Comparison of ENCODE assay signal across 9 cellular contexts in the genomic region with DNA sequence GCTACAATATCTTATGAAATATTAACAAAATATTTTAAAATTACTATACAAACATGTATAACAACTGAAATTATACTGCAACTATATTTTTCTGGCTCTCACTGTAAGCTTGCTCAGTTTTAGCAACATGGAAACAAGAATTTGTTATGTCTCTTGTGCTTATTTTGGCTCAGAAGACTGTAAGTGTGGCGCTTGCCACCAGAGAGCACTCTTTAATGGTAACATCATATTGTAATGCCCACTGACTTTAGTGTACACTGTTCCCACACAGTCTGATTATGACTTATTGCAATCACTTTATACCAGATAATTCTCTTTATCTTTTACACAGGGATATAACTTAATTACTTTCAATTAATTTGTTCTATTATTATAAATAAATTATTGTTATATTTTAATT.
DNase-seq lines count a peak whose midpoint lies in the region; ATAC-seq and TF ChIP-seq lines count a peak whose summit lies in the region.
"Had no signal": no experiment of that assay in that cellular context is flagged by ENCODE, and none has a peak within 500 bp of the region (broad histone marks: within the 10 kb centered on the region; RNA-seq: fewer than 3 reads in every experiment).

No MANE protein-coding gene starts in this region.

- TF ChIP-seq CTCF in GM23338 (conservative IDR thresholded peaks at IDR 0.05; ENCODE audit: low read depth in 2 of 2): peak; percentile 55 to 64
- TF ChIP-seq CTCF in cardiac fibroblast (IDR thresholded peaks at IDR 0.05; ENCODE audit: low read depth, low read length): peak; percentile 66
- TF ChIP-seq CTCF in type B pancreatic cell (conservative IDR thresholded peaks at IDR 0.05): peak; percentile 67
- TF ChIP-seq CTCF in upper lobe of left lung (IDR thresholded peaks at IDR 0.05): no peak

- H3K27ac ChIP-seq in GM23338 (ENCODE audit: low read depth) (no peak overlapping the region), upper lobe of left lung (no peak overlapping the region)
- H3K27ac ChIP-seq: thoracic aorta had no signal

- H3K9me3 Mint-ChIP-seq in GM23338 (no peaks in the 10 kb centered on the region), type B pancreatic cell (no peaks in the 10 kb centered on the region)

- H3K27me3 Mint-ChIP-seq in GM23338 (ENCODE audit: insufficient read depth, low read depth, poor library complexity) (no peaks in the 10 kb centered on the region), type B pancreatic cell (no peaks in the 10 kb centered on the region)

- H3K4me3 ChIP-seq in GM23338 (no peak overlapping the region), cardiac fibroblast (replicated peaks in 1 of 2; ENCODE audit: low read depth in 2 of 2, low read length in 2 of 2) (no peak overlapping the region), upper lobe of left lung (no peak overlapping the region)
- H3K4me3 ChIP-seq: thoracic aorta had no signal

- H3K36me3 Mint-ChIP-seq in GM23338 (ENCODE audit: low read depth) (no peaks in the 10 kb centered on the region), type B pancreatic cell (no peaks in the 10 kb centered on the region)

- no peaks in the 10 kb centered on the region for H3F3A ChIP-seq in GM23338 (replicated peaks; ENCODE audit: low read depth)

- H4K20me1 ChIP-seq in GM23338 (replicated peaks; ENCODE audit: insufficient read depth): no peaks in the 10 kb centered on the region

- DNase-seq in DMS53 treated with DMSO at 0.1 percent for 48 hours (lab: John Stamatoyannopoulos, UW; ENCODE audit: unreplicated experiment) (peak; percentile 84), GM23338 (ENCODE audit: low spot score) (peak; percentile 38), NCI-H2081 treated with DMSO at 0.1 percent for 48 hours (lab: John Stamatoyannopoulos, UW) (peak; percentile 30), cardiac fibroblast (ENCODE audit: low read depth in 2 of 2) (peak; percentile 79 to 87), type B pancreatic cell (ENCODE audit: extremely low spot score, unreplicated experiment) (no peak), upper lobe of left lung (no peak), NOMO-1 treated with dmso at 0.1 percent for 144 hours (lab: John Stamatoyannopoulos, UW; ENCODE audit: unreplicated experiment) (no peak), CD1c-positive myeloid dendritic cell (ENCODE audit: extremely low spot score) (no peak)

- H3K4me1 Mint-ChIP-seq in GM23338 (no peaks in the 10 kb centered on the region), type B pancreatic cell (ENCODE audit: unreplicated experiment) (no peaks in the 10 kb centered on the region)

- H3K4me1 ChIP-seq in GM23338 (ENCODE audit: insufficient read depth) (no peaks in the 10 kb centered on the region), upper lobe of left lung (no peaks in the 10 kb centered on the region)

- no peaks in the 10 kb centered on the region for H3K9me2 ChIP-seq in GM23338 (ENCODE audit: insufficient read depth)

- H3K27me3 ChIP-seq in GM23338 (ENCODE audit: insufficient read depth): no peaks in the 10 kb centered on the region
- H3K27me3 ChIP-seq in upper lobe of left lung: no peaks in the 10 kb centered on the region

- no peak for TF ChIP-seq POLR2A in upper lobe of left lung (IDR thresholded peaks at IDR 0.05)

- no peak overlapping the region for H3K27ac Mint-ChIP-seq in GM23338
- no peak overlapping the region for H3K27ac Mint-ChIP-seq in type B pancreatic cell

- 34 to 42% methylated on average over 1 of the region's 1 CpG for WGBS in upper lobe of left lung, 2 donors

- H3K9me3 ChIP-seq in upper lobe of left lung: no peaks in the 10 kb centered on the region
- H3K9me3 ChIP-seq: thoracic aorta had no signal

- no peak overlapping the region for H2AFZ ChIP-seq in GM23338

- H3K79me2 ChIP-seq in GM23338 (replicated peaks; ENCODE audit: insufficient read depth): no peaks in the 10 kb centered on the region

- no peak overlapping the region for H3K4me2 ChIP-seq in GM23338

- no peak for TF ChIP-seq EP300 in upper lobe of left lung (IDR thresholded peaks at IDR 0.05)

- no peaks in the 10 kb centered on the region for H3K36me3 ChIP-seq in GM23338 (ENCODE audit: insufficient read depth)
- no peaks in the 10 kb centered on the region for H3K36me3 ChIP-seq in upper lobe of left lung
- H3K36me3 ChIP-seq: thoracic aorta had no signal

- H3K4me3 Mint-ChIP-seq in GM23338 (no peak overlapping the region), type B pancreatic cell (no peak overlapping the region)

- ATAC-seq in GM23338 (peak; percentile 46), upper lobe of left lung (ENCODE audit: low FRiP score in 2 of 2) (no peak)

TF ChIP-seq in GM23338, 12 proteins besides CTCF, POLR2A, EP300 and RAD21 (continues in another document):
- no peak for TF ChIP-seq CREB1 (CRISPR knock-in tag; IDR thresholded peaks at IDR 0.05; ENCODE audit: low read depth)
- TF ChIP-seq, protein P1, sequence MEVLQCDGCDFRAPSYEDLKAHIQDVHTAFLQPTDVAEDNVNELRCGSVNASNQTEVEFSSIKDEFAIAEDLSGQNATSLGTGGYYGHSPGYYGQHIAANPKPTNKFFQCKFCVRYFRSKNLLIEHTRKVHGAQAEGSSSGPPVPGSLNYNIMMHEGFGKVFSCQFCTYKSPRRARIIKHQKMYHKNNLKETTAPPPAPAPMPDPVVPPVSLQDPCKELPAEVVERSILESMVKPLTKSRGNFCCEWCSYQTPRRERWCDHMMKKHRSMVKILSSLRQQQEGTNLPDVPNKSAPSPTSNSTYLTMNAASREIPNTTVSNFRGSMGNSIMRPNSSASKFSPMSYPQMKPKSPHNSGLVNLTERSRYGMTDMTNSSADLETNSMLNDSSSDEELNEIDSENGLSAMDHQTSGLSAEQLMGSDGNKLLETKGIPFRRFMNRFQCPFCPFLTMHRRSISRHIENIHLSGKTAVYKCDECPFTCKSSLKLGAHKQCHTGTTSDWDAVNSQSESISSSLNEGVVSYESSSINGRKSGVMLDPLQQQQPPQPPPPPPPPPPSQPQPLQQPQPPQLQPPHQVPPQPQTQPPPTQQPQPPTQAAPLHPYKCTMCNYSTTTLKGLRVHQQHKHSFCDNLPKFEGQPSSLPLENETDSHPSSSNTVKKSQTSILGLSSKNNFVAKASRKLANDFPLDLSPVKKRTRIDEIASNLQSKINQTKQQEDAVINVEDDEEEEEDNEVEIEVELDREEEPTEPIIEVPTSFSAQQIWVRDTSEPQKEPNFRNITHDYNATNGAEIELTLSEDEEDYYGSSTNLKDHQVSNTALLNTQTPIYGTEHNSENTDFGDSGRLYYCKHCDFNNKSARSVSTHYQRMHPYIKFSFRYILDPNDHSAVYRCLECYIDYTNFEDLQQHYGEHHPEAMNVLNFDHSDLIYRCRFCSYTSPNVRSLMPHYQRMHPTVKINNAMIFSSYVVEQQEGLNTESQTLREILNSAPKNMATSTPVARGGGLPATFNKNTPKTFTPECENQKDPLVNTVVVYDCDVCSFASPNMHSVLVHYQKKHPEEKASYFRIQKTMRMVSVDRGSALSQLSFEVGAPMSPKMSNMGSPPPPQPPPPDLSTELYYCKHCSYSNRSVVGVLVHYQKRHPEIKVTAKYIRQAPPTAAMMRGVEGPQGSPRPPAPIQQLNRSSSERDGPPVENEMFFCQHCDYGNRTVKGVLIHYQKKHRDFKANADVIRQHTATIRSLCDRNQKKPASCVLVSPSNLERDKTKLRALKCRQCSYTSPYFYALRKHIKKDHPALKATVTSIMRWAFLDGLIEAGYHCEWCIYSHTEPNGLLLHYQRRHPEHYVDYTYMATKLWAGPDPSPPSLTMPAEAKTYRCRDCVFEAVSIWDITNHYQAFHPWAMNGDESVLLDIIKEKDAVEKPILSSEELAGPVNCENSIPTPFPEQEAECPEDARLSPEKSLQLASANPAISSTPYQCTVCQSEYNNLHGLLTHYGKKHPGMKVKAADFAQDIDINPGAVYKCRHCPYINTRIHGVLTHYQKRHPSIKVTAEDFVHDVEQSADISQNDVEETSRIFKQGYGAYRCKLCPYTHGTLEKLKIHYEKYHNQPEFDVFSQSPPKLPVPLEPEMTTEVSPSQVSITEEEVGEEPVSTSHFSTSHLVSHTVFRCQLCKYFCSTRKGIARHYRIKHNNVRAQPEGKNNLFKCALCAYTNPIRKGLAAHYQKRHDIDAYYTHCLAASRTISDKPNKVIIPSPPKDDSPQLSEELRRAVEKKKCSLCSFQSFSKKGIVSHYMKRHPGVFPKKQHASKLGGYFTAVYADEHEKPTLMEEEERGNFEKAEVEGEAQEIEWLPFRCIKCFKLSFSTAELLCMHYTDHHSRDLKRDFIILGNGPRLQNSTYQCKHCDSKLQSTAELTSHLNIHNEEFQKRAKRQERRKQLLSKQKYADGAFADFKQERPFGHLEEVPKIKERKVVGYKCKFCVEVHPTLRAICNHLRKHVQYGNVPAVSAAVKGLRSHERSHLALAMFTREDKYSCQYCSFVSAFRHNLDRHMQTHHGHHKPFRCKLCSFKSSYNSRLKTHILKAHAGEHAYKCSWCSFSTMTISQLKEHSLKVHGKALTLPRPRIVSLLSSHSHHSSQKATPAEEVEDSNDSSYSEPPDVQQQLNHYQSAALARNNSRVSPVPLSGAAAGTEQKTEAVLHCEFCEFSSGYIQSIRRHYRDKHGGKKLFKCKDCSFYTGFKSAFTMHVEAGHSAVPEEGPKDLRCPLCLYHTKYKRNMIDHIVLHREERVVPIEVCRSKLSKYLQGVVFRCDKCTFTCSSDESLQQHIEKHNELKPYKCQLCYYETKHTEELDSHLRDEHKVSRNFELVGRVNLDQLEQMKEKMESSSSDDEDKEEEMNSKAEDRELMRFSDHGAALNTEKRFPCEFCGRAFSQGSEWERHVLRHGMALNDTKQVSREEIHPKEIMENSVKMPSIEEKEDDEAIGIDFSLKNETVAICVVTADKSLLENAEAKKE (CRISPR knock-in tag; IDR thresholded peaks at IDR 0.05): no peak
- TF ChIP-seq EZH2 (IDR thresholded peaks at IDR 0.05; ENCODE audit: low read depth, unreplicated experiment): no peak
- no peak for TF ChIP-seq NANOG (IDR thresholded peaks at IDR 0.05; ENCODE audit: borderline replicate concordance)
- TF ChIP-seq ZNF331 (CRISPR knock-in tag; IDR thresholded peaks at IDR 0.05; ENCODE audit: low read depth): no peak
- TF ChIP-seq POLR2AphosphoS5 (IDR thresholded peaks at IDR 0.05; ENCODE audit: low read depth): no peak
- TF ChIP-seq, protein P2, sequence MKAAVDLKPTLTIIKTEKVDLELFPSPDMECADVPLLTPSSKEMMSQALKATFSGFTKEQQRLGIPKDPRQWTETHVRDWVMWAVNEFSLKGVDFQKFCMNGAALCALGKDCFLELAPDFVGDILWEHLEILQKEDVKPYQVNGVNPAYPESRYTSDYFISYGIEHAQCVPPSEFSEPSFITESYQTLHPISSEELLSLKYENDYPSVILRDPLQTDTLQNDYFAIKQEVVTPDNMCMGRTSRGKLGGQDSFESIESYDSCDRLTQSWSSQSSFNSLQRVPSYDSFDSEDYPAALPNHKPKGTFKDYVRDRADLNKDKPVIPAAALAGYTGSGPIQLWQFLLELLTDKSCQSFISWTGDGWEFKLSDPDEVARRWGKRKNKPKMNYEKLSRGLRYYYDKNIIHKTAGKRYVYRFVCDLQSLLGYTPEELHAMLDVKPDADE (IDR thresholded peaks at IDR 0.05): no peak
- TF ChIP-seq STAT1 (IDR thresholded peaks at IDR 0.05; ENCODE audit: unreplicated experiment): no peak
- no peak for TF ChIP-seq ZNF114 (CRISPR knock-in tag; IDR thresholded peaks at IDR 0.05)
- TF ChIP-seq JUNB (IDR thresholded peaks at IDR 0.05; ENCODE audit: unreplicated experiment): no peak
- no peak for TF ChIP-seq EZH2phosphoT487 (IDR thresholded peaks at IDR 0.05; ENCODE audit: unreplicated experiment)

Comparison
In these comparisons a context has a peak if more than half of its experiments do, and no peak if none do; other contexts are left out.
1. DNase-seq: peak in DMS53 treated with DMSO at 0.1 percent for 48 hours (single experiment), GM23338 (single experiment), NCI-H2081 treated with DMSO at 0.1 percent for 48 hours (single experiment) and cardiac fibroblast (2 of 2); none in type B pancreatic cell (single experiment), upper lobe of left lung (0 of 2), NOMO-1 treated with dmso at 0.1 percent for 144 hours (single experiment) and CD1c-positive myeloid dendritic cell (single experiment).
2. CTCF ChIP-seq: peak in GM23338 (2 of 2), cardiac fibroblast (single experiment) and type B pancreatic cell (single experiment); none in upper lobe of left lung (0 of 6).